In the genomic region with DNA sequence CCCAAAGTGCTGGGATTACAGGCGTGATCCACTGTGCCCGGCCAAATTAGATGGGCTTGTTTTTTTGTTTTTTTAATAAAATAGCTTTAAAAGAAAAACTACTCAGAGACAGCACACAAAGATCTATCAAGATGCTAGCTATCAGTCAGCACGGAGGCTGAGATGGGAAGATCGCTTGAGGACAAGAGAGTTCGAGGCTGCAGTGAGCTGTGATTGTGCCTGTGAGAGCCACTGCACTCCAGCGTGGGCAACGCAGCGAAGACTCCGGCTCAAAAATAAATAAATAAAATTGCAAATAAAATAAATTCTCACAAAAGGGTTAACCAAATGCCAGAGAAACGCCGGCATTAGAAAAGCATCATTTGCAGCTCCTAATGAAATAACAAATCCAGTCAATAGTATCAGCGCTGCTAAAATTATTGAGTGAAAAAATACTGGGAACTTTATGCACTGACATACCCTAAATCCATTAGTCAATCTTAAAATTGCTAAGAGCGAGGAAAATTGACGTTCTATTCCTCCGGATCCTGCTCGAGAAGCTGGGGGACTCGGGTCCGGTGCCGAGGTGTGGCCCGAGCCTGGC, we compare ENCODE assay signal across 8 cellular contexts. TPM values are rescaled to one million over a fixed set of nuclear protein-coding genes. Genes with fewer than 3 reads are reported as not detected.
DNase-seq lines count a peak whose midpoint lies in the region; ATAC-seq and TF ChIP-seq lines count a peak whose summit lies in the region.

No MANE protein-coding gene starts in this region.

- H3K4me2 ChIP-seq in mammary epithelial cell (ENCODE audit: insufficient read depth, low read depth, low read length) (peak overlapping the region; percentile 93), mesendoderm (ENCODE audit: low read length) (peak overlapping the region; percentile 46)

- H3K4me3 ChIP-seq in NB4 (ENCODE audit: low read depth, low read length) (peak overlapping the region; percentile 91), mammary epithelial cell (replicated peaks in 1 of 3; ENCODE audit: insufficient read depth in 1 of 3, low read depth in 2 of 3, low read length in 3 of 3) (peak overlapping the region; percentile 84 to 97 (median 87)), mesendoderm (ENCODE audit: low read length) (peak overlapping the region; percentile 77), uterus (peak overlapping the region; percentile 77 to 78)

- no peak overlapping the region for H3K23ac ChIP-seq in mesendoderm (ENCODE audit: low read length)

- CTCF ChIA-PET in mammary epithelial cell (lab: Charles Lee; ENCODE audit: low non-redundant PET): interaction anchor here (0.6 to 0.7 kb wide), 4 partner anchors 27 to 510 kb away, joined by 3 to 11 read pairs (median 4); a partner anchor contains a TSS

- peak overlapping the region; percentile 41 for H4K8ac ChIP-seq in mesendoderm (ENCODE audit: low read depth, low read length)

- no peaks in the 10 kb centered on the region for H3K79me1 ChIP-seq in mesendoderm (ENCODE audit: low read length)

- H3K9ac ChIP-seq in mammary epithelial cell (ENCODE audit: insufficient read depth, low read length) (peak overlapping the region; percentile 86), mesendoderm (ENCODE audit: low read length) (peak overlapping the region; percentile 92)

- H3K9me3 ChIP-seq in mammary epithelial cell (replicated peaks; ENCODE audit: insufficient read depth, low read length) (no peaks in the 10 kb centered on the region), uterus (no peaks in the 10 kb centered on the region)

- dilution Hi-C loops in mammary epithelial cell (cut with HindIII; ENCODE audit: low sequenced_read_pairs): no loop called here

- intact Hi-C loops in mammary epithelial cell (cut with micrococcal nuclease) (loop anchor here (2.0 to 5.0 kb wide), 2 partner anchors 44 to 60 kb away; no protein-coding TSS in a partner anchor), uterus (cut with DNase I; ENCODE audit: low total_unique reads) (no loop called here)

- H3K56ac ChIP-seq in mesendoderm (ENCODE audit: low read length): peak overlapping the region; percentile 94

- peaks cover 1% of the 10 kb centered on the region for H3K36me3 ChIP-seq in mammary epithelial cell (ENCODE audit: insufficient read depth, low read length)
- H3K36me3 ChIP-seq in mesendoderm (ENCODE audit: control insufficient read depth, insufficient read depth, low read length): no peaks in the 10 kb centered on the region
- H3K36me3 ChIP-seq in uterus: no peaks in the 10 kb centered on the region

- DNase-seq in ELF-1 (ENCODE audit: low read depth, low spot score) (peak; percentile 8), NB4 (ENCODE audit: low read depth) (peak; percentile 38), mammary epithelial cell (peak; percentile 5), mesendoderm (peak; percentile 29), uterus (no peak), NCI-H2029 treated with DMSO at 0.1 percent for 48 hours (lab: John Stamatoyannopoulos, UW) (no peak), KG1 (lab: John Stamatoyannopoulos, UW) (no peak)

- H2BK15ac ChIP-seq in mesendoderm (replicated peaks; ENCODE audit: low read depth): no peak overlapping the region

- no peak for ATAC-seq in GM21390 (IDR thresholded peaks at IDR 0.05; ENCODE audit: unreplicated experiment)

- peaks cover 4% of the 10 kb centered on the region for H3K4me1 ChIP-seq in mammary epithelial cell (ENCODE audit: insufficient read depth, low read length)
- H3K4me1 ChIP-seq in mesendoderm (ENCODE audit: control insufficient read depth, low read depth, low read length): peaks cover 3% of the 10 kb centered on the region
- H3K4me1 ChIP-seq in uterus: peaks cover 0 to 9% of the 10 kb centered on the region in 2 donors

- H3K79me2 ChIP-seq in mammary epithelial cell (ENCODE audit: insufficient read depth, low read length) (peaks cover 8% of the 10 kb centered on the region), mesendoderm (ENCODE audit: control insufficient read depth, insufficient read depth, low read length) (no peaks in the 10 kb centered on the region)

- peak overlapping the region; percentile 43 for H3K27ac ChIP-seq in mammary epithelial cell (ENCODE audit: insufficient read depth, low read depth, low read length)
- H3K27ac ChIP-seq in mesendoderm (ENCODE audit: low read depth, low read length): peak overlapping the region; percentile 85
- peak overlapping the region; percentile 81 to 90 for H3K27ac ChIP-seq in uterus

- H2BK5ac ChIP-seq in mesendoderm (ENCODE audit: low read length): no peak overlapping the region

- peak overlapping the region; percentile 62 for H3K18ac ChIP-seq in mesendoderm (ENCODE audit: low read length)

- H3K4ac ChIP-seq in mesendoderm (ENCODE audit: low read depth, low read length): no peak overlapping the region

- in situ Hi-C loops in mammary epithelial cell (cut with MboI; ENCODE audit: low sequenced_read_pairs in 2 of 2): no loop called here

- TF ChIP-seq POLR2A in NB4 (IDR thresholded peaks at IDR 0.05; ENCODE audit: extremely low read depth, insufficient read length) (no peak), uterus (IDR thresholded peaks at IDR 0.05) (no peak)

- H2AFZ ChIP-seq in mammary epithelial cell (ENCODE audit: low read depth, low read length): peak overlapping the region; percentile 97

- no peak overlapping the region for H2AK5ac ChIP-seq in mesendoderm (ENCODE audit: low read length)

- H4K20me1 ChIP-seq in mammary epithelial cell (ENCODE audit: insufficient read depth, low read length): no peaks in the 10 kb centered on the region

- TF ChIP-seq CTCF in NB4 (IDR thresholded peaks at IDR 0.05; ENCODE audit: low read depth, low read length) (no peak), mammary epithelial cell (conservative IDR thresholded peaks at IDR 0.05 in 1 of 2, IDR thresholded peaks at IDR 0.05 in 1 of 2; ENCODE audit: extremely low read depth in 1 of 2, insufficient read depth in 1 of 2, low read depth in 1 of 2, low read length in 2 of 2) (no peak), uterus (IDR thresholded peaks at IDR 0.05) (no peak)

- H4K5ac ChIP-seq in mesendoderm (ENCODE audit: low read length): no peak overlapping the region

- WGBS in mammary epithelial cell (ENCODE audit: low coverage, missing lambda C conversion rate): 13% methylated on average over 18 of the region's 20 CpGs
- WGBS in mesendoderm (ENCODE audit: extremely low coverage, insufficient coverage, low lambda C conversion rate): no CpG with 5 or more reads among the region's 20 CpGs

- H2BK120ac ChIP-seq in mesendoderm (ENCODE audit: low read depth, low read length): peak overlapping the region; percentile 5

- H3K27me3 ChIP-seq in mammary epithelial cell (ENCODE audit: insufficient read depth, low read length) (no peaks in the 10 kb centered on the region), mesendoderm (ENCODE audit: insufficient read depth, low read length, poor library complexity) (no peaks in the 10 kb centered on the region), uterus (no peaks in the 10 kb centered on the region)

- TSS peak; percentile 34 for BruUV-seq in mammary epithelial cell (replicated peaks; lab: Mats Ljungman, UMichigan)

RNA-seq across cellular contexts. Expression of a gene that starts 0.7 kb away (rescaled TPM):
- total RNA-seq in mammary epithelial cell (10 to 100 TPM; 22.4 to 38.2 TPM), uterus (10 to 100 TPM; 22.4 to 68.2 (median 35.9) TPM)
- 4.6 TPM for polyA plus RNA-seq in mammary epithelial cell
- polyA minus RNA-seq in mammary epithelial cell: 25.1 TPM
- 3.2 TPM for polyA plus RNA-seq in mesendoderm (2013, experiment 1 of 2)
- 2.4 TPM for polyA plus RNA-seq in mesendoderm (2013, experiment 2 of 2)

Comparison
In these comparisons a context has a peak if more than half of its experiments do, and no peak if none do; other contexts are left out.
1. DNase-seq: peak in ELF-1 (single experiment), NB4 (single experiment), mammary epithelial cell (single experiment) and mesendoderm (single experiment); none in uterus (0 of 2), NCI-H2029 treated with DMSO at 0.1 percent for 48 hours (single experiment) and KG1 (single experiment).
2. Peak in every context shown above with its lines, with median percentiles within 50 percentile points of each other: H3K4me3 ChIP-seq and H3K27ac ChIP-seq.